21 cellular contexts compared by ENCODE assay signal in the genomic region with DNA sequence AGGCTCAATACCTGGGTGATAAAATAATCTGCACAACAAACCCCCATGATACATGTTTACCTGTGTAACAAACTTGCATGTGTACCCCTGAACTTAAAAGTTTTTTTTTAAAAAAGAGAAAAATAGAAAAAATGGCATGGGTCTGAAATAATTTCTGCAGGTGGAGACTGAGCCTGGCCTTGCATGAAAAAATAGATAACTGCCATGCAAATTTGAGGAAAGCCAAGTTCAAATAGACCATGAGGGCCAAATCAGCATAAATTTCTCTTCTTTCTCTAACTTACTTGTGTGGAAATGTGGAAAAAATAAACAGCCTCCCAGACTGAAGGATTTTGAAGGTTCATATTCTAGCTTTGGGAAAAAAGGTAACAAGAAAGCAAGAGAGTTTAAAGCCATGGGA. TPM values are rescaled to one million over a fixed set of nuclear protein-coding genes. Genes with fewer than 3 reads are reported as not detected.
"Had no signal": no experiment of that assay in that cellular context is flagged by ENCODE, and none has a peak within 500 bp of the region (broad histone marks: within the 10 kb centered on the region; RNA-seq: fewer than 3 reads in every experiment).

No MANE protein-coding gene starts in this region.

- ATAC-seq: naive thymus-derived CD8-positive, alpha-beta T cell had no signal

- H3K27me3 ChIP-seq: hepatocyte, neutrophil, sigmoid colon, testis, tibial nerve had no signal

- H3K4me1 ChIP-seq: testis had no signal

- H2AFZ ChIP-seq: hepatocyte had no signal

- H3K36me3 ChIP-seq: sigmoid colon had no signal

- H3K9me3 Mint-ChIP-seq: endodermal cell; naive thymus-derived CD8-positive, alpha-beta T cell had no signal

- DNase-seq: effector CD4-positive, alpha-beta T cell; endodermal cell; erythroblast; foreskin melanocyte; head of caudate nucleus; left colon; left ventricle myocardium superior; mesendoderm; naive thymus-derived CD8-positive, alpha-beta T cell; posterior cingulate gyrus; sigmoid colon; stimulated activated naive CD4-positive, alpha-beta T cell treated with Interleukin-2 at 50 U/mL for 16 hours; testis had no signal

- H3K79me2 ChIP-seq: hepatocyte had no signal

- H3K9me3 ChIP-seq: neutrophil, sigmoid colon, testis, tibial nerve had no signal

- H3K27ac ChIP-seq: coronary artery, hepatocyte, neutrophil, testis, tibial nerve had no signal

- H3K27ac Mint-ChIP-seq: endodermal cell; naive thymus-derived CD8-positive, alpha-beta T cell had no signal

- H3K27me3 Mint-ChIP-seq: naive thymus-derived CD8-positive, alpha-beta T cell had no signal

- H3K4me3 ChIP-seq: hepatocyte, lung, testis had no signal

- H3K4me2 ChIP-seq: hepatocyte had no signal

- H3K4me3 Mint-ChIP-seq: endodermal cell; naive thymus-derived CD8-positive, alpha-beta T cell had no signal

RNA-seq across cellular contexts. Expression of gene ACKR4, which starts 0.7 kb away (rescaled TPM):
- total RNA-seq: chondrocyte, endodermal cell, kidney epithelial cell had no signal
- polyA plus RNA-seq: neural cell had no signal
